8 cellular contexts compared by ENCODE assay signal in genomic region chr12:1593232-1594044, GRCh38. TPM values are rescaled to one million over a fixed set of nuclear protein-coding genes. Genes with fewer than 3 reads are reported as not detected.
DNase-seq lines count a peak whose midpoint lies in the region; ATAC-seq and TF ChIP-seq lines count a peak whose summit lies in the region.

No MANE protein-coding gene starts in this region.

- 8% methylated on average over 55 of the region's 55 CpGs for WGBS in liver

- ATAC-seq in DND-41 (ENCODE audit: insufficient read depth, low read depth), result peak; percentile 48
- peak; percentile 17 for ATAC-seq in GM21717 (IDR thresholded peaks at IDR 0.05; ENCODE audit: unreplicated experiment)
- peak; percentile 3 for ATAC-seq in WTC11

- peak overlapping the region; percentile 32 to 79 for H3K4me3 ChIP-seq in DND-41 (ENCODE audit: low read depth in 1 of 2, low read length in 2 of 2)
- H3K4me3 ChIP-seq in Jurkat, Clone E6-1 (ENCODE audit: low read length), result peak overlapping the region; percentile 63
- peak overlapping the region; percentile 60 to 96 (median 68) for H3K4me3 ChIP-seq in liver (ENCODE audit: low read depth in 1 of 3, low read length in 3 of 3)

- peak overlapping the region; percentile 98 for H3K4me2 ChIP-seq in DND-41 (ENCODE audit: insufficient read depth, low read length)

- peak overlapping the region; percentile 86 for H3K4me3 Mint-ChIP-seq in WTC11

- H3K4me1 ChIP-seq in DND-41 (ENCODE audit: insufficient read depth, low read length) (peaks cover 53% of the 10 kb centered on the region), liver (ENCODE audit: control insufficient read depth in 4 of 4, insufficient read depth in 4 of 4, low read length in 3 of 4) (peaks cover 7 to 49% (median 35%) of the 10 kb centered on the region in 4 donors)

- peak; percentile 69 for DNase-seq in DND-41
- DNase-seq in Jurkat, Clone E6-1 (ENCODE audit: low read depth, low spot score), result peak; percentile 57
- peak; percentile 60 for DNase-seq in WTC11 (ENCODE audit: low spot score)
- peak; percentile 29 for DNase-seq in cerebellum (ENCODE audit: low spot score)
- DNase-seq in stimulated activated CD8-positive, alpha-beta memory T cell treated with anti-CD3 and anti-CD28 coated beads, Interleukin-12 subunit alpha, Interleukin-12 subunit beta, amount 100 ng/mL, for 1 hour (ENCODE audit: low read depth), result peak; percentile 24
- no peak for DNase-seq in middle frontal gyrus (ENCODE audit: extremely low spot score, low spot score)

- peaks cover 46% of the 10 kb centered on the region for H3K79me2 ChIP-seq in DND-41 (ENCODE audit: insufficient read depth, low read length)

- no peak for TF ChIP-seq RAD21 in liver (IDR thresholded peaks at IDR 0.05)

- CTCF ChIA-PET in WTC11 (lab: Charles Lee), result interaction anchor here (1.0 to 2.8 kb wide), 10 partner anchors 10 to 501 kb away, joined by 4 to 16 read pairs (median 8); partner anchors contain the start of gene WNT5B

- H3K27me3 Mint-ChIP-seq in WTC11 (ENCODE audit: low read depth), result peaks cover 65% of the 10 kb centered on the region

- no peaks in the 10 kb centered on the region for H3K36me3 Mint-ChIP-seq in WTC11

- H3K9me3 ChIP-seq in DND-41 (ENCODE audit: insufficient read depth, low read length, severe bottlenecking), result no peaks in the 10 kb centered on the region
- H3K9me3 ChIP-seq in liver (ENCODE audit: control insufficient read depth in 4 of 4, low read length in 3 of 4), result no peaks in the 10 kb centered on the region

- H4K20me1 ChIP-seq in DND-41 (ENCODE audit: insufficient read depth, low read length), result peaks cover 39% of the 10 kb centered on the region

- H2AFZ ChIP-seq in DND-41 (ENCODE audit: low read depth, low read length), result peak overlapping the region; percentile 77

- H3K36me3 ChIP-seq in DND-41 (ENCODE audit: insufficient read depth, low read length), result peaks cover 38% of the 10 kb centered on the region
- H3K36me3 ChIP-seq in liver (ENCODE audit: control insufficient read depth in 4 of 4, insufficient read depth in 3 of 4, low read depth in 1 of 4, low read length in 3 of 4), result no peaks in the 10 kb centered on the region

- H3K27ac ChIP-seq in DND-41 (ENCODE audit: low read length), result peak overlapping the region; percentile 80
- H3K27ac ChIP-seq in liver (ENCODE audit: low read depth in 1 of 2, low read length in 2 of 2), result peak overlapping the region; percentile 79 to 80

- POLR2A ChIA-PET in WTC11 (lab: Charles Lee), result interaction anchor here (0.6 to 0.7 kb wide), 2 partner anchors 38 to 41 kb away, joined by 4 to 6 read pairs; no protein-coding TSS in a partner anchor

- H3K4me1 Mint-ChIP-seq in WTC11, result peaks cover 58% of the 10 kb centered on the region

- H3K9ac ChIP-seq in DND-41 (ENCODE audit: low read depth, low read length) (peak overlapping the region; percentile 82), liver (ENCODE audit: low read depth in 1 of 2, low read length in 2 of 2) (peak overlapping the region in 1 of 2 donors; percentile 48)

- H3K27me3 ChIP-seq in DND-41 (ENCODE audit: insufficient read depth, low read length, poor library complexity), result no peaks in the 10 kb centered on the region
- H3K27me3 ChIP-seq in liver (ENCODE audit: control insufficient read depth in 4 of 4, insufficient read depth in 4 of 4, low read length in 3 of 4), result no peaks in the 10 kb centered on the region

- no peaks in the 10 kb centered on the region for H3K9me3 Mint-ChIP-seq in WTC11

- H3K27ac Mint-ChIP-seq in WTC11, result peak overlapping the region; percentile 75; the same call in 1 of the 2 replicates

- TF ChIP-seq CTCF in DND-41 (IDR thresholded peaks at IDR 0.05; ENCODE audit: borderline replicate concordance, extremely low read depth, low read length, poor library complexity, severe bottlenecking) (no peak), WTC11 (IDR thresholded peaks at IDR 0.05) (no peak), liver (IDR thresholded peaks at IDR 0.05; ENCODE audit: low read depth, low read length, missing input control) (no peak)

TF ChIP-seq in WTC11, 78 proteins besides CTCF, POLR2A, EP300 and RAD21 (continues in another document):
- 0 out of 2 replicates have a peak, but pooled peaks have one; percentile 63 for TF ChIP-seq ZNF121 (CRISPR knock-in tag; IDR thresholded peaks at IDR 0.05)
- 0 out of 2 replicates have a peak, but pooled peaks have one; percentile 44 for TF ChIP-seq NR1H2 (CRISPR knock-in tag; IDR thresholded peaks at IDR 0.05)
- TF ChIP-seq FOXK1 (CRISPR knock-in tag; IDR thresholded peaks at IDR 0.05), result 0 out of 2 replicates have a peak, but pooled peaks have one; percentile 17
- TF ChIP-seq ZNF671 (CRISPR knock-in tag; IDR thresholded peaks at IDR 0.05), result no peak
- no peak for TF ChIP-seq NFYB (CRISPR knock-in tag; conservative IDR thresholded peaks at IDR 0.05; ENCODE audit: low read depth)
- TF ChIP-seq AR (CRISPR knock-in tag; IDR thresholded peaks at IDR 0.05), result no peak
- no peak for TF ChIP-seq GRHL2 (CRISPR knock-in tag; IDR thresholded peaks at IDR 0.05; ENCODE audit: insufficient replicate concordance, severe bottlenecking)
- TF ChIP-seq CREB1 (CRISPR knock-in tag; IDR thresholded peaks at IDR 0.05), result no peak
- peak; percentile 55 for TF ChIP-seq MYBL2 (CRISPR knock-in tag; IDR thresholded peaks at IDR 0.05)

TF ChIP-seq in liver, 16 proteins besides CTCF, POLR2A, EP300 and RAD21:
- TF ChIP-seq YY1 (IDR thresholded peaks at IDR 0.05) (no peak), HNF4A (conservative IDR thresholded peaks at IDR 0.05) (no peak), FOXA1 (IDR thresholded peaks at IDR 0.05) (no peak), FOXA2 (IDR thresholded peaks at IDR 0.05) (no peak), MAX (IDR thresholded peaks at IDR 0.05) (no peak), TAF1 (conservative IDR thresholded peaks at IDR 0.05) (no peak), EGR1 (IDR thresholded peaks at IDR 0.05; ENCODE audit: low read depth in 2 of 2) (no peak), HNF4G (IDR thresholded peaks at IDR 0.05) (no peak), JUND (IDR thresholded peaks at IDR 0.05) (no peak), GABPA (IDR thresholded peaks at IDR 0.05 in 1 of 2, conservative IDR thresholded peaks at IDR 0.05 in 1 of 2) (no peak), NR2F2 (IDR thresholded peaks at IDR 0.05) (no peak), ZBTB33 (IDR thresholded peaks at IDR 0.05) (no peak), SP1 (IDR thresholded peaks at IDR 0.05) (no peak), RXRA (IDR thresholded peaks at IDR 0.05) (no peak)
- TF ChIP-seq, protein P1, sequence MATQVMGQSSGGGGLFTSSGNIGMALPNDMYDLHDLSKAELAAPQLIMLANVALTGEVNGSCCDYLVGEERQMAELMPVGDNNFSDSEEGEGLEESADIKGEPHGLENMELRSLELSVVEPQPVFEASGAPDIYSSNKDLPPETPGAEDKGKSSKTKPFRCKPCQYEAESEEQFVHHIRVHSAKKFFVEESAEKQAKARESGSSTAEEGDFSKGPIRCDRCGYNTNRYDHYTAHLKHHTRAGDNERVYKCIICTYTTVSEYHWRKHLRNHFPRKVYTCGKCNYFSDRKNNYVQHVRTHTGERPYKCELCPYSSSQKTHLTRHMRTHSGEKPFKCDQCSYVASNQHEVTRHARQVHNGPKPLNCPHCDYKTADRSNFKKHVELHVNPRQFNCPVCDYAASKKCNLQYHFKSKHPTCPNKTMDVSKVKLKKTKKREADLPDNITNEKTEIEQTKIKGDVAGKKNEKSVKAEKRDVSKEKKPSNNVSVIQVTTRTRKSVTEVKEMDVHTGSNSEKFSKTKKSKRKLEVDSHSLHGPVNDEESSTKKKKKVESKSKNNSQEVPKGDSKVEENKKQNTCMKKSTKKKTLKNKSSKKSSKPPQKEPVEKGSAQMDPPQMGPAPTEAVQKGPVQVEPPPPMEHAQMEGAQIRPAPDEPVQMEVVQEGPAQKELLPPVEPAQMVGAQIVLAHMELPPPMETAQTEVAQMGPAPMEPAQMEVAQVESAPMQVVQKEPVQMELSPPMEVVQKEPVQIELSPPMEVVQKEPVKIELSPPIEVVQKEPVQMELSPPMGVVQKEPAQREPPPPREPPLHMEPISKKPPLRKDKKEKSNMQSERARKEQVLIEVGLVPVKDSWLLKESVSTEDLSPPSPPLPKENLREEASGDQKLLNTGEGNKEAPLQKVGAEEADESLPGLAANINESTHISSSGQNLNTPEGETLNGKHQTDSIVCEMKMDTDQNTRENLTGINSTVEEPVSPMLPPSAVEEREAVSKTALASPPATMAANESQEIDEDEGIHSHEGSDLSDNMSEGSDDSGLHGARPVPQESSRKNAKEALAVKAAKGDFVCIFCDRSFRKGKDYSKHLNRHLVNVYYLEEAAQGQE (IDR thresholded peaks at IDR 0.05), result no peak
- TF ChIP-seq, protein P2, sequence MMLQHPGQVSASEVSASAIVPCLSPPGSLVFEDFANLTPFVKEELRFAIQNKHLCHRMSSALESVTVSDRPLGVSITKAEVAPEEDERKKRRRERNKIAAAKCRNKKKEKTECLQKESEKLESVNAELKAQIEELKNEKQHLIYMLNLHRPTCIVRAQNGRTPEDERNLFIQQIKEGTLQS (IDR thresholded peaks at IDR 0.05), result no peak

RNA-seq across cellular contexts. Expression of gene FBXL14, which starts 0.9 kb away (rescaled TPM):
- polyA plus RNA-seq in Jurkat, Clone E6-1 (2012; ENCODE audit: insufficient read depth, insufficient read length), result 12.1 TPM
- total RNA-seq in WTC11 (2021) (12.0 to 14.6 TPM (median 12.9 TPM) in 3 replicates), cerebellum (17.2 TPM), liver (1 to 10 TPM; 5.1 to 7.5 TPM)
- polyA plus RNA-seq in liver, result 1 to 10 TPM in 1 of 2 donors, under 1 TPM in 1; 0.67 to 4.8 TPM

RNA-seq across cellular contexts. Expression of gene WNT5B, which starts 35.6 kb away (rescaled TPM):
- polyA plus RNA-seq in Jurkat, Clone E6-1 (2012; ENCODE audit: insufficient read depth, insufficient read length), result 1.3 TPM
- total RNA-seq in WTC11 (2021) (4.3 to 4.6 TPM (median 4.5 TPM) in 3 replicates), cerebellum (4.9 TPM), liver (1 to 10 TPM in 1 of 2 donors, under 1 TPM in 1; 0.59 to 2.4 TPM)
- 1 to 10 TPM in 1 of 2 donors, under 1 TPM in 1; 0.92 to 1.0 TPM for polyA plus RNA-seq in liver
